In genomic region chr15:41936155-41936554, GRCh38 we compare ENCODE assay signal across 1 cellular context.
TF ChIP-seq lines count a peak whose summit lies in the region.

No MANE protein-coding gene starts in this region.

TF ChIP-seq in SK-N-SH treated with all-trans-retinoic acid at 6 μM for 48 hours, 23 proteins besides CTCF, POLR2A, EP300 and RAD21 (continued from another document):
- TF ChIP-seq PATZ1 (CRISPR knock-in tag; IDR thresholded peaks at IDR 0.05; ENCODE audit: borderline replicate concordance) = no peak
- TF ChIP-seq RARB (CRISPR knock-in tag; IDR thresholded peaks at IDR 0.05) = no peak
- TF ChIP-seq PPARA (CRISPR knock-in tag; IDR thresholded peaks at IDR 0.05; ENCODE audit: borderline replicate concordance) = no peak
- TF ChIP-seq ISL1 (CRISPR knock-in tag; IDR thresholded peaks at IDR 0.05) = no peak
- no peak for TF ChIP-seq CSRNP3 (CRISPR knock-in tag; IDR thresholded peaks at IDR 0.05)
- no peak for TF ChIP-seq TOX (CRISPR knock-in tag; IDR thresholded peaks at IDR 0.05; ENCODE audit: borderline replicate concordance)
